ENCODE assay signal across 15 cellular contexts in genomic region chr11:74650498-74650897, GRCh38. TPM values are rescaled to one million over a fixed set of nuclear protein-coding genes. Genes with fewer than 3 reads are reported as not detected.
DNase-seq lines count a peak whose midpoint lies in the region; ATAC-seq and TF ChIP-seq lines count a peak whose summit lies in the region.
"Had no signal": no experiment of that assay in that cellular context is flagged by ENCODE, and none has a peak within 500 bp of the region (broad histone marks: within the 10 kb centered on the region; RNA-seq: fewer than 3 reads in every experiment).

No MANE protein-coding gene starts in this region.

- TF ChIP-seq CTCF in AG10803 (conservative IDR thresholded peaks at IDR 0.05; ENCODE audit: low read length) = no peak
- 0 out of 2 replicates have a peak, but pooled peaks have one; percentile 5 for TF ChIP-seq CTCF in IMR-90 (conservative IDR thresholded peaks at IDR 0.05; ENCODE audit: low read depth, low read length)
- no peak for TF ChIP-seq CTCF in choroid plexus epithelial cell (conservative IDR thresholded peaks at IDR 0.05; ENCODE audit: low read depth, low read length)
- no peak for TF ChIP-seq CTCF in lower lobe of right lung (IDR thresholded peaks at IDR 0.05)

- no peaks in the 10 kb centered on the region for H3K36me3 ChIP-seq in IMR-90 (ENCODE audit: control insufficient read depth, insufficient read depth, low read length)
- no peaks in the 10 kb centered on the region for H3K36me3 ChIP-seq in lower lobe of right lung
- H3K36me3 ChIP-seq: ascending aorta, right lobe of liver had no signal

- H3K18ac ChIP-seq in IMR-90 (ENCODE audit: low read depth, low read length) = peak overlapping the region; percentile 19; the same call in 1 of the 2 replicates

- no peak overlapping the region for H2AK9ac ChIP-seq in IMR-90 (replicated peaks; ENCODE audit: low read depth, low read length, poor library complexity)

- no peaks in the 10 kb centered on the region for H3K27me3 ChIP-seq in IMR-90 (ENCODE audit: control insufficient read depth, insufficient read depth, low read length)
- no peaks in the 10 kb centered on the region for H3K27me3 ChIP-seq in lower lobe of right lung (ENCODE audit: low read depth)
- H3K27me3 ChIP-seq: ascending aorta, right lobe of liver had no signal

- H3K4me1 ChIP-seq in IMR-90 (ENCODE audit: control insufficient read depth, insufficient read depth, low read length) (peaks cover 33% of the 10 kb centered on the region), lower lobe of right lung (no peaks in the 10 kb centered on the region)
- H3K4me1 ChIP-seq: ascending aorta had no signal

- peak overlapping the region; percentile 9; the same call in 1 of the 2 replicates for H2BK20ac ChIP-seq in IMR-90 (ENCODE audit: low read depth, low read length)

- peaks cover 4% of the 10 kb centered on the region; the same call in 1 of the 2 replicates for H4K20me1 ChIP-seq in IMR-90 (ENCODE audit: insufficient read depth, low read length)

- H3K23ac ChIP-seq in IMR-90 (ENCODE audit: low read depth, low read length) = no peak overlapping the region

- H3K27ac ChIP-seq in IMR-90 (ENCODE audit: insufficient read depth, low read length) (peak overlapping the region; percentile 4; the same call in 1 of the 2 replicates), lower lobe of right lung (no peak overlapping the region)
- H3K27ac ChIP-seq: ascending aorta, right lobe of liver had no signal

- H3K4me2 ChIP-seq in IMR-90 (ENCODE audit: low read depth, low read length) = 0 out of 2 replicates have a peak overlapping the region, but pooled peaks have one; percentile 16

- dilution Hi-C loops in IMR-90 (cut with HindIII; ENCODE audit: low sequenced_read_pairs, unreplicated experiment) = no loop called here

- no peak overlapping the region for H3K14ac ChIP-seq in IMR-90 (replicated peaks; ENCODE audit: low read depth, low read length)

- ATAC-seq in IMR-90 (ENCODE audit: low read depth) (peak; percentile 93), lower lobe of right lung (peak; percentile 32 to 77), HG03095 (IDR thresholded peaks at IDR 0.05; ENCODE audit: unreplicated experiment) (no peak), HG02885 (IDR thresholded peaks at IDR 0.05; ENCODE audit: poor library complexity, unreplicated experiment) (no peak), HG03378 (IDR thresholded peaks at IDR 0.05; ENCODE audit: unreplicated experiment) (no peak)
- ATAC-seq: HepG2 had no signal

- H2AFZ ChIP-seq in IMR-90 (replicated peaks; ENCODE audit: low read length, poor library complexity) = peak overlapping the region; percentile 12

- no CpG with 5 or more reads among the region's 2 CpGs for WGBS in IMR-90 (ENCODE audit: extremely low coverage in 2 of 2, insufficient read length in 1 of 2), 2 experiments

- TF ChIP-seq RAD21 in IMR-90 (IDR thresholded peaks at IDR 0.05; ENCODE audit: low read length) = peak; percentile 40; the same call in 1 of the 2 replicates

- H2BK15ac ChIP-seq in IMR-90 (ENCODE audit: low read depth, low read length) = peak overlapping the region; percentile 3; the same call in 1 of the 3 replicates

- H2AK5ac ChIP-seq in IMR-90 (ENCODE audit: low read depth, low read length) = no peak overlapping the region

- H4K8ac ChIP-seq in IMR-90 (ENCODE audit: low read depth in 2 of 2, low read length in 2 of 2) = peak overlapping the region in 1 of 2 experiments; percentile 14; a peak in 1 of 4 replicates

- H4K91ac ChIP-seq in IMR-90 (ENCODE audit: insufficient read depth, low read depth, low read length) = 0 out of 2 replicates have a peak overlapping the region, but pooled peaks have one; percentile 5

- no peak overlapping the region for H3K9ac ChIP-seq in IMR-90 (ENCODE audit: low read depth, low read length)

- DNase-seq in AG10803 (ENCODE audit: low read depth) (peak; percentile 94), IMR-90 (peak; percentile 100), choroid plexus epithelial cell (ENCODE audit: low read depth) (peak; percentile 59), lower lobe of right lung (no peak)
- DNase-seq in stimulated activated CD4-positive, alpha-beta T cell treated with anti-CD3 and anti-CD28 coated beads, Interleukin-4, amount 100 ng/mL, for 4 hours = no peak
- DNase-seq: activated effector memory CD4-positive, alpha-beta T cell treated with Interleukin-2 at 50 U/mL for 16 hours; AML-193; OCI-M1; right lobe of liver; stimulated activated CD4-positive, alpha-beta T cell treated with anti-CD3 and anti-CD28 coated beads, Interleukin-4, amount 100 ng/mL, for 24 hours had no signal

- no peak overlapping the region for H3K56ac ChIP-seq in IMR-90 (ENCODE audit: extremely low read depth, insufficient read depth, low read length)

- TF ChIP-seq POLR2A in IMR-90 (IDR thresholded peaks at IDR 0.05; ENCODE audit: low read depth, low read length) = no peak

- peak overlapping the region; percentile 9; the same call in 1 of the 2 replicates for H2BK120ac ChIP-seq in IMR-90 (ENCODE audit: low read depth, low read length)

- no peaks in the 10 kb centered on the region for H3K9me3 ChIP-seq in IMR-90 (ENCODE audit: control insufficient read depth, insufficient read depth, low read length)
- H3K9me3 ChIP-seq in lower lobe of right lung = no peaks in the 10 kb centered on the region
- H3K9me3 ChIP-seq: ascending aorta, right lobe of liver had no signal

- no peak overlapping the region; the same call in 1 of the 2 replicates for H4K5ac ChIP-seq in IMR-90 (ENCODE audit: low read depth, low read length)

- CTCF ChIA-PET in IMR-90 (lab: Yijun Ruan, JAX) = no interaction called here

- peak overlapping the region; percentile 16; the same call in 1 of the 2 replicates for H3K4ac ChIP-seq in IMR-90 (ENCODE audit: low read depth, low read length)

- peaks cover 0 to 24% of the 10 kb centered on the region in 2 experiments; a peak in 2 of 4 replicates for H3K79me1 ChIP-seq in IMR-90 (ENCODE audit: low read depth in 1 of 2, low read length in 2 of 2)

- no TSS peak for BruUV-seq in IMR-90 (replicated peaks; lab: Mats Ljungman, UMichigan)

- H3K4me3 ChIP-seq in AG10803 (ENCODE audit: low read length) = no peak overlapping the region
- H3K4me3 ChIP-seq in IMR-90 (ENCODE audit: insufficient read depth, low read depth, low read length) = no peak overlapping the region
- H3K4me3 ChIP-seq in choroid plexus epithelial cell (ENCODE audit: low read depth, low read length) = no peak overlapping the region
- no peak overlapping the region for H3K4me3 ChIP-seq in lower lobe of right lung
- H3K4me3 ChIP-seq: ascending aorta, right lobe of liver had no signal

- in situ Hi-C loops in IMR-90 (cut with MboI; ENCODE audit: low sequenced_read_pairs) = no loop called here

- peak overlapping the region; percentile 46 for H2BK5ac ChIP-seq in IMR-90 (ENCODE audit: low read depth, low read length, poor library complexity, severe bottlenecking)

- POLR2A ChIA-PET in IMR-90 (lab: Charles Lee; ENCODE audit: unreplicated experiment) = interaction anchor here (0.5 kb wide), 1 partner anchor 10 kb away, joined by 3 read pairs; no protein-coding TSS in a partner anchor

- intact Hi-C loops in IMR-90 (cut with micrococcal nuclease) = loop anchor here (1.0 kb wide), 3 partner anchors 23 to 76 kb away; no protein-coding TSS in a partner anchor
- intact Hi-C loops in lower lobe of right lung (cut with DNase I) = no loop called here

- H3K9me1 ChIP-seq in IMR-90 (ENCODE audit: insufficient read depth, low read length) = peaks cover 22% of the 10 kb centered on the region

TF ChIP-seq in IMR-90, 13 proteins besides CTCF, POLR2A, EP300 and RAD21:
- peak; percentile 72 for TF ChIP-seq MAZ (IDR thresholded peaks at IDR 0.05; ENCODE audit: borderline replicate concordance, low read depth, low read length)
- TF ChIP-seq NFE2L2 (IDR thresholded peaks at IDR 0.05; ENCODE audit: low read depth, low read length) = no peak
- TF ChIP-seq MXI1 (IDR thresholded peaks at IDR 0.05; ENCODE audit: borderline replicate concordance, low read depth, low read length) = peak; percentile 37; the same call in 1 of the 2 replicates
- peak; percentile 64 for TF ChIP-seq FOS (IDR thresholded peaks at IDR 0.05; ENCODE audit: low read depth, low read length)
- TF ChIP-seq, protein P1, sequence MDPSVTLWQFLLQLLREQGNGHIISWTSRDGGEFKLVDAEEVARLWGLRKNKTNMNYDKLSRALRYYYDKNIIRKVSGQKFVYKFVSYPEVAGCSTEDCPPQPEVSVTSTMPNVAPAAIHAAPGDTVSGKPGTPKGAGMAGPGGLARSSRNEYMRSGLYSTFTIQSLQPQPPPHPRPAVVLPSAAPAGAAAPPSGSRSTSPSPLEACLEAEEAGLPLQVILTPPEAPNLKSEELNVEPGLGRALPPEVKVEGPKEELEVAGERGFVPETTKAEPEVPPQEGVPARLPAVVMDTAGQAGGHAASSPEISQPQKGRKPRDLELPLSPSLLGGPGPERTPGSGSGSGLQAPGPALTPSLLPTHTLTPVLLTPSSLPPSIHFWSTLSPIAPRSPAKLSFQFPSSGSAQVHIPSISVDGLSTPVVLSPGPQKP (IDR thresholded peaks at IDR 0.05; ENCODE audit: borderline replicate concordance, low read depth, low read length) = no peak
- peak; percentile 0; the same call in 1 of the 2 replicates for TF ChIP-seq MAFK (IDR thresholded peaks at IDR 0.05; ENCODE audit: low read depth, low read length)
- peak; percentile 18; the same call in 1 of the 2 replicates for TF ChIP-seq SMC3 (IDR thresholded peaks at IDR 0.05; ENCODE audit: low read depth, low read length)
- no peak for TF ChIP-seq CHD1 (IDR thresholded peaks at IDR 0.05; ENCODE audit: low read depth, low read length)
- peak; percentile 96 for TF ChIP-seq RCOR1 (IDR thresholded peaks at IDR 0.05; ENCODE audit: insufficient replicate concordance, low read length)
- TF ChIP-seq, protein P2, sequence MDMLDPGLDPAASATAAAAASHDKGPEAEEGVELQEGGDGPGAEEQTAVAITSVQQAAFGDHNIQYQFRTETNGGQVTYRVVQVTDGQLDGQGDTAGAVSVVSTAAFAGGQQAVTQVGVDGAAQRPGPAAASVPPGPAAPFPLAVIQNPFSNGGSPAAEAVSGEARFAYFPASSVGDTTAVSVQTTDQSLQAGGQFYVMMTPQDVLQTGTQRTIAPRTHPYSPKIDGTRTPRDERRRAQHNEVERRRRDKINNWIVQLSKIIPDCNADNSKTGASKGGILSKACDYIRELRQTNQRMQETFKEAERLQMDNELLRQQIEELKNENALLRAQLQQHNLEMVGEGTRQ (IDR thresholded peaks at IDR 0.05; ENCODE audit: low read depth, low read length) = 0 out of 2 replicates have a peak, but pooled peaks have one; percentile 18
- peak; percentile 62 for TF ChIP-seq CEBPB (IDR thresholded peaks at IDR 0.05; ENCODE audit: low read depth, low read length)
- no peak for TF ChIP-seq RFX5 (IDR thresholded peaks at IDR 0.05; ENCODE audit: low read depth, low read length)
- peak; percentile 95 for TF ChIP-seq BHLHE40 (IDR thresholded peaks at IDR 0.05; ENCODE audit: low read depth, low read length)

RNA-seq across cellular contexts. Expression of gene POLD3, which starts 58.1 kb away (rescaled TPM):
- 9.1 and 10.6 TPM in 2 replicates for total RNA-seq in IMR-90 (2012; rRNA removed)
- 8.2 and 9.2 TPM in 2 replicates for polyA plus RNA-seq in IMR-90 (2012; rRNA removed)
- polyA plus RNA-seq in IMR-90 (2012; cell fraction: cytosol; rRNA removed) = 2.0 and 2.2 TPM in 2 replicates
- polyA plus RNA-seq in IMR-90 (2012; cell fraction: nucleus; rRNA removed; ENCODE audit: low replicate concordance) = 2.6 and 12.8 TPM in 2 replicates
- 18.5 TPM for total RNA-seq in lower lobe of right lung

Comparison
In these comparisons a context has a peak if more than half of its experiments do, and no peak if none do; other contexts are left out.
1. DNase-seq: peak in AG10803 (single experiment), IMR-90 (single experiment) and choroid plexus epithelial cell (single experiment); none in lower lobe of right lung (single experiment) and stimulated activated CD4-positive, alpha-beta T cell treated with anti-CD3 and anti-CD28 coated beads, Interleukin-4, amount 100 ng/mL, for 4 hours (0 of 2).
2. ATAC-seq: peak in IMR-90 (single experiment) and lower lobe of right lung (2 of 2); none in HG03095 (single experiment), HG02885 (single experiment) and HG03378 (single experiment).